Comparison of ENCODE assay signal across 1 cellular context in the genomic region with DNA sequence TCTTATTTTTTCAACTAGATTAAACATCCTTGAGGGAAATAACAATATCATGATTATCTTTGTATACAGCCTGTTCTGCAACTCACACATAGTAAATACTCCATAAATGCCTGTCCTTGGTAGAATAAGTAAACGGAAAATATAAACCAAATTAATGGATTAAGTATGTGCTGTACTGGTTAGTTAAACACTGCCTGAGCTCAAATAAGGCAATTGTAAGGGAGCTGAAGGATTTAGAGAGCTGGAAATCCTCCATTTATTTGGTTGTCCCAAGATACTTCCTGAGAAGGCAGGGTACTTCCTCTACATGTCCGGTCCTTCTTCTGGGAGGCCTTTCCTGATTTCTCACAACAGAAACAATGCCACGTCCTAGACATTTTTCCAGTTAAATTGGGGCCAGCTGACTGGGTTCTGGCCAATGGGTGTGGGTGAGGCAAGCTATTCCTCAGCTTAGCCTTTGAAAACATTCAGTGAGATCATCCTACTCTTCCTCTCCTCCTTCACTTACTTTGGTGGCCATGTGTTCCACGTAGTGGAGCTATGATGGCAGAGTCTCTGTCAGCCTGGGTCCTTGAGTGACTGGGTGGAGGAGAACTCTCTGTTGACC.
TF ChIP-seq lines count a peak whose summit lies in the region.

No MANE protein-coding gene starts in this region.

TF ChIP-seq in endothelial cell of umbilical vein, 7 proteins besides CTCF, POLR2A, EP300 and RAD21:
- TF ChIP-seq MYC (IDR thresholded peaks at IDR 0.05; ENCODE audit: low read depth, low read length), result no peak
- TF ChIP-seq, protein P1, sequence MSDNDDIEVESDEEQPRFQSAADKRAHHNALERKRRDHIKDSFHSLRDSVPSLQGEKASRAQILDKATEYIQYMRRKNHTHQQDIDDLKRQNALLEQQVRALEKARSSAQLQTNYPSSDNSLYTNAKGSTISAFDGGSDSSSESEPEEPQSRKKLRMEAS (IDR thresholded peaks at IDR 0.05; ENCODE audit: insufficient read depth, insufficient read length), result no peak
- TF ChIP-seq JUN (IDR thresholded peaks at IDR 0.05; ENCODE audit: borderline replicate concordance, insufficient read depth, insufficient read length, low read depth), result no peak
- no peak for TF ChIP-seq EZH2 (IDR thresholded peaks at IDR 0.05; ENCODE audit: borderline replicate concordance, low read depth, low read length, severe bottlenecking)
- no peak for TF ChIP-seq FOS (IDR thresholded peaks at IDR 0.05; ENCODE audit: borderline replicate concordance, insufficient read depth, low read length)
- no peak for TF ChIP-seq GATA2 (IDR thresholded peaks at IDR 0.05; ENCODE audit: insufficient read depth, insufficient read length, low read depth, low read length)
- no peak for TF ChIP-seq POLR2AphosphoS5 (IDR thresholded peaks at IDR 0.05; ENCODE audit: insufficient read depth, low read depth, low read length)
